1 cellular context compared by ENCODE assay signal in the genomic region with DNA sequence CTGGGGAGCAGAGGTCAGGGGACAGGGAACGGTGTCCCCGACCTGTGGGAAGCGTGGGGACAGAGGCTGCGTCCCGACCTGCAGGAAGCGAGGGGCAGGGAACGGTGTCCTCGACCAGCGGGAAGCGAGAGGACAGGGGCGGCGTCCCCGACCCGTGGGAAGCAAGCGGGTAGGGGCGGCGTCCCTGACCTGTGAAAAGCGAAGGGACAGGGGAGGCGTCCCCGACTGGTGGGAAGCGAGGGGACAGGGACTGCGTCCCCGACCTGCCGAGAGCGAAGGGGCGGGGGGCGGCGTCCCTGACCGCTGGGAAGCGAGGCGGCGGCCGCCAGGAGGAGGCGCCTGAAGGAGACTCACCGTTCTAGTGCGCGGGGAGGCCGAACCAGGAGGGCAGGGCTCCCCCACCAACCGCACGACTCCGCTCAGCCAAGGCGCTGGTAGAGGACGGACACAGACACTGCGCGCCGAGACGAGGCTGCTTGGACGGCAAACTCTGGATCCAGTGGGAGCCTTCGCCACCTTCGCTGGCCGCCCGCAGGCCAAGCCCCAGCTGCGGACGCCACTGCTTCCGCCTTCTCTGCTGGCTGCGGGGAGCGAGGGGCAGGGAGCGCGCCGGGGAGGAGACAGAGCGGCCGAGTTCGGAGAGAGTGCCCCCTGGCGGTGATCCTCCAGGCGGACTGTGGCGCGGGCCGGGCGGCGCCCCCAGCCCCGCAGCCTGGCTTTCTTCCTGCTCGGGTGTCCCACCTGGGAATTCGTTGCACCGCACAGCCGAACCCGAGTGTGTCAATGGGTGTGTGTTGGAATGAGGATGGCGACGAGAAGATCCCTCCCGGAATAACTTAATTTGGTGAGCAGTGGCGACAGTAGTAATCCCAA.
TF ChIP-seq lines count a peak whose summit lies in the region.

TRAF6 (minus strand) TSS at position 579 of the 873 bp plus-strand sequence. CDS start 8,757 bp downstream, outside the sequence.

TF ChIP-seq in K562, 482 proteins besides CTCF, POLR2A, EP300 and RAD21 (continued from another document and continues in another):
- TF ChIP-seq E2F8 (IDR thresholded peaks at IDR 0.05; ENCODE audit: low read depth, partially characterized antibody) = peak; percentile 73
- TF ChIP-seq ZNF445 (CRISPR knock-in tag; IDR thresholded peaks at IDR 0.05; ENCODE audit: low read depth) = no peak
- TF ChIP-seq, protein P1, sequence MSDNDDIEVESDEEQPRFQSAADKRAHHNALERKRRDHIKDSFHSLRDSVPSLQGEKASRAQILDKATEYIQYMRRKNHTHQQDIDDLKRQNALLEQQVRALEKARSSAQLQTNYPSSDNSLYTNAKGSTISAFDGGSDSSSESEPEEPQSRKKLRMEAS (CRISPR knock-in tag; IDR thresholded peaks at IDR 0.05) = peak; percentile 78; the same call in 1 of the 2 replicates
- peak in 1 of 2 experiments; percentile 71; a peak in 1 of 4 replicates for TF ChIP-seq UBTF (IDR thresholded peaks at IDR 0.05; ENCODE audit: borderline replicate concordance in 1 of 2, low read depth in 2 of 2, low read length in 2 of 2)
- peak; percentile 96 for TF ChIP-seq CBX1 (IDR thresholded peaks at IDR 0.05; ENCODE audit: low read depth)
- peak; percentile 87; the same call in 1 of the 2 replicates for TF ChIP-seq BRD4 (IDR thresholded peaks at IDR 0.05)
- no peak for TF ChIP-seq BRF1 (IDR thresholded peaks at IDR 0.05; ENCODE audit: borderline replicate concordance, extremely low read depth, insufficient read length)
- TF ChIP-seq, protein P2, sequence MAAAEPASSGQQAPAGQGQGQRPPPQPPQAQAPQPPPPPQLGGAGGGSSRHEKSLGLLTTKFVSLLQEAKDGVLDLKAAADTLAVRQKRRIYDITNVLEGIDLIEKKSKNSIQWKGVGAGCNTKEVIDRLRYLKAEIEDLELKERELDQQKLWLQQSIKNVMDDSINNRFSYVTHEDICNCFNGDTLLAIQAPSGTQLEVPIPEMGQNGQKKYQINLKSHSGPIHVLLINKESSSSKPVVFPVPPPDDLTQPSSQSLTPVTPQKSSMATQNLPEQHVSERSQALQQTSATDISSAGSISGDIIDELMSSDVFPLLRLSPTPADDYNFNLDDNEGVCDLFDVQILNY (CRISPR knock-in tag; IDR thresholded peaks at IDR 0.05) = 0 out of 2 replicates have a peak, but pooled peaks have one; percentile 10
- 0 out of 2 replicates have a peak, but pooled peaks have one; percentile 1 for TF ChIP-seq NFE2 (IDR thresholded peaks at IDR 0.05; ENCODE audit: low read depth)
- peak; percentile 100 for TF ChIP-seq PHF8 (IDR thresholded peaks at IDR 0.05; ENCODE audit: borderline replicate concordance, low read length)
- peak; percentile 85 for TF ChIP-seq TAF9B (IDR thresholded peaks at IDR 0.05; ENCODE audit: partially characterized antibody)
- TF ChIP-seq THAP12 (CRISPR knock-in tag; IDR thresholded peaks at IDR 0.05) = peak; percentile 87
- peak; percentile 89 for TF ChIP-seq PCBP1 (IDR thresholded peaks at IDR 0.05; ENCODE audit: low read depth, low read length, poor library complexity, severe bottlenecking)
- peak; percentile 15 to 40; a peak in 1 of 4 replicates for TF ChIP-seq FOXK2 (conservative IDR thresholded peaks at IDR 0.05 in 1 of 2, IDR thresholded peaks at IDR 0.05 in 1 of 2; ENCODE audit: low read depth in 2 of 2)
- no peak for TF ChIP-seq ZNF639 (CRISPR knock-in tag; conservative IDR thresholded peaks at IDR 0.05 in 1 of 2, IDR thresholded peaks at IDR 0.05 in 1 of 2)
- peak; percentile 74 for TF ChIP-seq KLF13 (tag; IDR thresholded peaks at IDR 0.05; ENCODE audit: borderline replicate concordance, low read depth)
- TF ChIP-seq ZNF592 (IDR thresholded peaks at IDR 0.05) = no peak
- TF ChIP-seq, protein P3, sequence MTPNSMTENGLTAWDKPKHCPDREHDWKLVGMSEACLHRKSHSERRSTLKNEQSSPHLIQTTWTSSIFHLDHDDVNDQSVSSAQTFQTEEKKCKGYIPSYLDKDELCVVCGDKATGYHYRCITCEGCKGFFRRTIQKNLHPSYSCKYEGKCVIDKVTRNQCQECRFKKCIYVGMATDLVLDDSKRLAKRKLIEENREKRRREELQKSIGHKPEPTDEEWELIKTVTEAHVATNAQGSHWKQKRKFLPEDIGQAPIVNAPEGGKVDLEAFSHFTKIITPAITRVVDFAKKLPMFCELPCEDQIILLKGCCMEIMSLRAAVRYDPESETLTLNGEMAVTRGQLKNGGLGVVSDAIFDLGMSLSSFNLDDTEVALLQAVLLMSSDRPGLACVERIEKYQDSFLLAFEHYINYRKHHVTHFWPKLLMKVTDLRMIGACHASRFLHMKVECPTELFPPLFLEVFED (CRISPR knock-in tag; conservative IDR thresholded peaks at IDR 0.05) = no peak
- 0 out of 4 replicates have a peak, but pooled peaks of 1 of the 2 experiments have one; percentile 80 for TF ChIP-seq BCLAF1 (IDR thresholded peaks at IDR 0.05; ENCODE audit: borderline replicate concordance in 1 of 2, control insufficient read depth in 1 of 2, low read depth in 2 of 2, low read length in 1 of 2)
- TF ChIP-seq POLR2AphosphoS5 (IDR thresholded peaks at IDR 0.05; ENCODE audit: control insufficient read depth, insufficient read depth, low read depth, low read length) = peak; percentile 89
- TF ChIP-seq ILF3 (IDR thresholded peaks at IDR 0.05; ENCODE audit: borderline replicate concordance) = no peak; the same call in 1 of the 2 replicates
- TF ChIP-seq PYGO2 (tag; IDR thresholded peaks at IDR 0.05) = no peak
- peak; percentile 97 for TF ChIP-seq RBFOX2 (IDR thresholded peaks at IDR 0.05; ENCODE audit: low read depth, low read length)
- TF ChIP-seq RB1 (IDR thresholded peaks at IDR 0.05; ENCODE audit: low read depth) = peak; percentile 92; the same call in 1 of the 2 replicates
- TF ChIP-seq HMGN3 (IDR thresholded peaks at IDR 0.05; ENCODE audit: borderline replicate concordance, extremely low read depth, insufficient read length, low read depth, low read length) = peak; percentile 75
- peak; percentile 87 for TF ChIP-seq CXXC5 (CRISPR knock-in tag; IDR thresholded peaks at IDR 0.05)
- peak; percentile 9; the same call in 1 of the 2 replicates for TF ChIP-seq TEAD4 (IDR thresholded peaks at IDR 0.05; ENCODE audit: low read length)
- no peak for TF ChIP-seq TEAD4 (CRISPR knock-in tag; IDR thresholded peaks at IDR 0.05; ENCODE audit: borderline replicate concordance)
- TF ChIP-seq OTX1 (CRISPR knock-in tag; IDR thresholded peaks at IDR 0.05) = 0 out of 2 replicates have a peak, but pooled peaks have one; percentile 72
- TF ChIP-seq POLR3G (IDR thresholded peaks at IDR 0.05; ENCODE audit: extremely low read depth, insufficient read length, insufficient replicate concordance) = no peak
- peak; percentile 48 for TF ChIP-seq DACH1 (IDR thresholded peaks at IDR 0.05; ENCODE audit: partially characterized antibody)
- TF ChIP-seq SNIP1 (IDR thresholded peaks at IDR 0.05; ENCODE audit: low read depth) = peak; percentile 86
- no peak for TF ChIP-seq FOXA1 (IDR thresholded peaks at IDR 0.05; ENCODE audit: borderline replicate concordance)
